Comparison of ENCODE assay signal across 8 cellular contexts in the genomic region with DNA sequence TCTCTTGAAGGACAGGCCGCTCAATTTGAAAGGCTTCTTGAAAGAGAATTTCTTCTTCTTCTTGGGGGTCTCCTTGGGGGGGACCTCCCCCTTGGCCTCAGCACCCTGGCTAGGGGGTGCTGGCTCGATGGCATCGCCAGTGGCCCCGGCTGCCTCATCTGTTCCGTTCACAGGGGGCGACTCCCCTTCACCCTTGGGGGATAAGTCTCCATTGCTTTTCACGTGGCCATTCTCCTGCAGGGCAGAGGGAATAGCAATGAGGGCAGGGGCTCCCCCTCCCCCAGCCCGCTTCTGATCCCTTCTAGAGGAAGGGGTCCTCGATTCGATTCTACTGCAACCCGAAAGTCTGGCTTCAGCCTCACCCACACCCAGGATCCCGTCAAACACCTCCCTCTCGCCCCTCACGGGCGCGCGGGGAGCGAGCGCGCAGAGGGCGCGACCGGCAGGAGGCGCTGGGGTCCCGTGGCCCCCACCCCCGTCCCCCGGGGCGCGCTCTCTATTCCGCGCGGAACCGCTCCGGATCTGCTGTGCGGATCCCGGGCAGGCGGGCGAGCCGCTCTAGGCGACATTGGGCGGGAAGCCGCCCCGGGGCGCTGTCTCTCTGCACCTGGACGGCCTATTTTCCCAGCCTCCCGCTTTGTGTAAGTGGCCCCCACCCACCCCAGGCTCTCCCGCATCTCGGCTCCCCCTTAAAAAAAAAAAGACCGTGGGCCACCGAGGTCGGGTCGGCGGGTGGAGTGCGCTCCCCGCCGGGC. TPM values are rescaled to one million over a fixed set of nuclear protein-coding genes. Genes with fewer than 3 reads are reported as not detected.
DNase-seq lines count a peak whose midpoint lies in the region; ATAC-seq and TF ChIP-seq lines count a peak whose summit lies in the region.

No MANE protein-coding gene starts in this region.

- no peaks in the 10 kb centered on the region for H3K9me3 Mint-ChIP-seq in activated naive CD4-positive, alpha-beta T cell treated with anti-CD3 and anti-CD28 coated beads for 36 hours

- H3K4me1 Mint-ChIP-seq in activated naive CD4-positive, alpha-beta T cell treated with anti-CD3 and anti-CD28 coated beads for 36 hours (ENCODE audit: low read depth), result peaks cover 51% of the 10 kb centered on the region

- H3K4me1 ChIP-seq in heart left ventricle (peaks cover 5 to 51% (median 22%) of the 10 kb centered on the region in 12 donors), prostate gland (replicated peaks) (peaks cover 6% of the 10 kb centered on the region)

- H3K27me3 ChIP-seq in heart left ventricle (peaks cover 0 to 5% (median 0%) of the 10 kb centered on the region in 9 donors), prostate gland (replicated peaks; ENCODE audit: insufficient read depth) (no peaks in the 10 kb centered on the region)

- H3K27ac Mint-ChIP-seq in activated naive CD4-positive, alpha-beta T cell treated with anti-CD3 and anti-CD28 coated beads for 36 hours, result peak overlapping the region; percentile 37

- peaks cover 13% of the 10 kb centered on the region for H3K36me3 Mint-ChIP-seq in activated naive CD4-positive, alpha-beta T cell treated with anti-CD3 and anti-CD28 coated beads for 36 hours (ENCODE audit: low read depth)

- H3K9me3 ChIP-seq in heart left ventricle (no peaks in the 10 kb centered on the region), prostate gland (no peaks in the 10 kb centered on the region)

- TF ChIP-seq POLR2A in heart left ventricle (IDR thresholded peaks at IDR 0.05), result no peak
- TF ChIP-seq POLR2A in prostate gland (IDR thresholded peaks at IDR 0.05), result no peak

- H3K4me3 ChIP-seq in heart left ventricle (peak overlapping the region; percentile 62 to 93 (median 72)), prostate gland (peak overlapping the region; percentile 78 to 79)

- H3K36me3 ChIP-seq in heart left ventricle (peaks cover 0 to 44% (median 33%) of the 10 kb centered on the region in 9 donors), prostate gland (peaks cover 0 to 13% of the 10 kb centered on the region in 2 donors)

- TF ChIP-seq CTCF in heart left ventricle (IDR thresholded peaks at IDR 0.05) (peak; percentile 58 to 87 (median 72)), prostate gland (IDR thresholded peaks at IDR 0.05) (peak; percentile 64 to 77 (median 72))

- H3K27ac ChIP-seq in heart left ventricle (peak overlapping the region; percentile 42 to 91 (median 73)), prostate gland (peak overlapping the region; percentile 75 to 82)

- 3 to 18% (median 4%) methylated on average over 8 to 56 of the region's 56 CpGs for WGBS in heart left ventricle, 4 donors
- WGBS in prostate gland, result 4% methylated on average over 52 of the region's 56 CpGs

- H3K4me3 Mint-ChIP-seq in activated naive CD4-positive, alpha-beta T cell treated with anti-CD3 and anti-CD28 coated beads for 36 hours, result peak overlapping the region; percentile 75

- DNase-seq in DMS153 treated with DMSO at 0.1 percent for 48 hours (lab: John Stamatoyannopoulos, UW; ENCODE audit: unreplicated experiment), result peak; percentile 69
- DNase-seq in RPMI8226, result peak; percentile 65
- peak; percentile 57 for DNase-seq in activated naive CD4-positive, alpha-beta T cell treated with anti-CD3 and anti-CD28 coated beads for 36 hours
- DNase-seq in heart left ventricle, result peak in 4 of 5 donors; percentile 54 to 81 (median 63)
- DNase-seq in prostate gland (ENCODE audit: low spot score), result no peak
- no peak for DNase-seq in ureter (ENCODE audit: low spot score)

- ATAC-seq in HG02642 (IDR thresholded peaks at IDR 0.05; ENCODE audit: poor library complexity, unreplicated experiment) (peak; percentile 28), heart left ventricle (peak in 3 of 4 donors; percentile 33 to 52 (median 35)), GM19467 (IDR thresholded peaks at IDR 0.05; ENCODE audit: unreplicated experiment) (no peak)

- CTCF ChIA-PET in activated naive CD4-positive, alpha-beta T cell treated with anti-CD3 and anti-CD28 coated beads for 36 hours (lab: Charles Lee), result interaction anchor here (2.2 kb wide), 1 partner anchor 119 kb away, joined by 6 read pairs; no protein-coding TSS in a partner anchor

- H3K27me3 Mint-ChIP-seq in activated naive CD4-positive, alpha-beta T cell treated with anti-CD3 and anti-CD28 coated beads for 36 hours (ENCODE audit: low read depth), result no peaks in the 10 kb centered on the region

- intact Hi-C loops in activated naive CD4-positive, alpha-beta T cell treated with anti-CD3 and anti-CD28 coated beads for 36 hours (cut with micrococcal nuclease), result loop anchor here (2.0 to 5.0 kb wide), 4 partner anchors 38 to 1573 kb away; partner anchors contain the start of gene HDAC1
- intact Hi-C loops in heart left ventricle (cut with DNase I), result loop anchor here in 2 of 10 donors (5.0 to 10.0 kb wide), 2 partner anchors 77 to 110 kb away; partner anchors contain the start of genes EIF3I (in 1 of the 2) and TMEM234 (in 1 of the 2)
- intact Hi-C loops in prostate gland (cut with DNase I), result no loop called here

RNA-seq across cellular contexts. Expression of gene MARCKSL1, which starts 1.0 kb away (rescaled TPM):
- 10 to 100 TPM; 14.4 to 15.9 TPM for total RNA-seq in activated naive CD4-positive, alpha-beta T cell treated with anti-CD3 and anti-CD28 coated beads for 36 hours
- total RNA-seq in heart left ventricle (10 to 100 TPM in 7 of 9 donors, 1 to 10 TPM in 2; 6.8 to 44.0 (median 12.1) TPM), prostate gland (100 to 1,000 TPM; 144 to 243 TPM), ureter (117 TPM)
- polyA plus RNA-seq in heart left ventricle, result 10 to 100 TPM in 1 of 2 donors, 1 to 10 TPM in 1; 8.1 to 29.8 TPM

RNA-seq across cellular contexts. Expression of gene FAM229A, which starts 27.2 kb away (rescaled TPM):
- total RNA-seq in activated naive CD4-positive, alpha-beta T cell treated with anti-CD3 and anti-CD28 coated beads for 36 hours, result 1 to 10 TPM; 2.1 to 3.4 TPM
- total RNA-seq in heart left ventricle (1 to 10 TPM; 1.2 to 4.4 (median 2.1) TPM), prostate gland (10 to 100 TPM in 1 of 2 donors, 1 to 10 TPM in 1; 8.5 to 24.2 TPM), ureter (5.5 TPM)
- 1 to 10 TPM; 1.4 to 4.0 TPM for polyA plus RNA-seq in heart left ventricle

RNA-seq across cellular contexts. Expression of gene TSSK3, which starts 27.3 kb away (rescaled TPM):
- total RNA-seq in activated naive CD4-positive, alpha-beta T cell treated with anti-CD3 and anti-CD28 coated beads for 36 hours, result 1 to 10 TPM in 1 of 2 experiments, under 1 TPM in 1; 0.84 to 1.9 TPM
- total RNA-seq in heart left ventricle (1 to 10 TPM in 6 of 9 donors, under 1 TPM in 1, not detected in 2; 0.72 to 2.6 (median 1.7) TPM), prostate gland (1 to 10 TPM in 1 of 2 donors, not detected in 1; 7.0 TPM), ureter (4.2 TPM)
- polyA plus RNA-seq in heart left ventricle, result 1 to 10 TPM in 1 of 2 donors, under 1 TPM in 1; 0.37 to 3.1 TPM

RNA-seq across cellular contexts. Expression of gene HDAC1, which starts 43.2 kb away (rescaled TPM):
- total RNA-seq in activated naive CD4-positive, alpha-beta T cell treated with anti-CD3 and anti-CD28 coated beads for 36 hours, result 100 to 1,000 TPM; 111 to 120 TPM
- total RNA-seq in heart left ventricle (10 to 100 TPM; 22.0 to 46.6 (median 29.3) TPM), prostate gland (10 to 100 TPM; 85.8 to 98.0 TPM), ureter (113 TPM)
- 10 to 100 TPM; 20.0 to 37.6 TPM for polyA plus RNA-seq in heart left ventricle

RNA-seq across cellular contexts. Expression of gene BSDC1, which starts 59.2 kb away (rescaled TPM):
- 10 to 100 TPM; 35.2 to 38.3 TPM for total RNA-seq in activated naive CD4-positive, alpha-beta T cell treated with anti-CD3 and anti-CD28 coated beads for 36 hours
- total RNA-seq in heart left ventricle (10 to 100 TPM; 35.6 to 53.2 (median 44.5) TPM), prostate gland (100 to 1,000 TPM in 1 of 2 donors, 10 to 100 TPM in 1; 78.3 to 248 TPM), ureter (59.6 TPM)
- 10 to 100 TPM; 25.1 to 46.9 TPM for polyA plus RNA-seq in heart left ventricle

Comparison
In these comparisons a context has a peak if more than half of its experiments do, and no peak if none do; other contexts are left out.
1. DNase-seq: peak in DMS153 treated with DMSO at 0.1 percent for 48 hours (single experiment), RPMI8226 (single experiment), activated naive CD4-positive, alpha-beta T cell treated with anti-CD3 and anti-CD28 coated beads for 36 hours (single experiment) and heart left ventricle (4 of 5); none in prostate gland (single experiment) and ureter (single experiment).